ENCODE assay signal across 18 cellular contexts in the genomic region with DNA sequence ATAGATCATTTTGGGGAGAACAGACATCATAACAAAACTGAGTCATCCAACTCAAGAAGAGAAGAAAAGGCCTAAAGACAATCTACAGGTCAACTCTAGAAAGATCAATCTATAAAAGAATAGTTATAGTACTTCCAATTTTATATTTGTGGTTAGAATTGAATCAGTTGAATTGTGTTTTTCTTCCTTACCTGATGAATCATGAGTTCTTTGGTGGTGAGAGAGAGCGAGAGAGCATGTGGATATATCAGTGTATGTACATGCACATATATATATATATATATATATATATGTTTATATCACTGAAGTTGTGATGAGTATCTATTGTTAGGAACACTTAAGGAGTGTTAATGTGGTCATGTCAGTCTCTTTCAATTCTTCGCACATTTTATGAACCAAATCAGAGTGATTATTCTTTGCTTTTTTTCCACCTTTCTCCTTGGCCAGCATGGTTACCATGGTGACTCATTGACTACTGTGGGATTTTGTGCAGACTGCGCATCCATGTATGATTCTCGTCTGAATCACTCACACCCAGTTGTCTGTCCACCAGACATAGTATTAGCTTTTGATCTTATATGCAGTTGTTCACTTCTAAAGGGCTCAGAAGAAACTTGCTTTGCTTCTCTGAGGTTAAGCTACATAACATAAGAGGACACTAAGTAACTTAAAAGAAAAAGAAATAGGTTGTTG.
A peak's percentile ranks its signal among the peaks of the same experiment; 100 is the strongest.
DNase-seq lines count a peak whose midpoint lies in the region; ATAC-seq, FAIRE-seq and TF ChIP-seq lines count a peak whose summit lies in the region.
"Had no signal": no experiment of that assay in that cellular context is flagged by ENCODE, and none has a peak within 500 bp of the region (broad histone marks: within the 10 kb centered on the region; RNA-seq: fewer than 3 reads in every experiment).

No MANE protein-coding gene starts in this region.

- H2BK12ac ChIP-seq in mesenchymal stem cell (ENCODE audit: low read length in 2 of 2), result no peak overlapping the region

- no peak overlapping the region for H3K27ac ChIP-seq in K562 (ENCODE audit: extremely low read depth, low read depth, low read length)
- peak overlapping the region; percentile 39 for H3K27ac ChIP-seq in keratinocyte (ENCODE audit: control insufficient read depth, insufficient read depth, low read length)
- no peak overlapping the region for H3K27ac ChIP-seq in mesenchymal stem cell (ENCODE audit: low read length, poor library complexity, severe bottlenecking)

- H2BK5ac ChIP-seq in mesenchymal stem cell (ENCODE audit: low read depth, low read length, poor library complexity, severe bottlenecking), result no peak overlapping the region

- DNase-seq in AG10803 (ENCODE audit: low read depth) (peak; percentile 26), M059J (ENCODE audit: low read depth) (peak; percentile 54), K562 (ENCODE audit: extremely low read depth in 1 of 4, low spot score in 3 of 4) (no peak), keratinocyte (ENCODE audit: low read depth, low spot score) (no peak), mesenchymal stem cell (no peak), T-helper 1 cell (no peak), NCI-H1694 treated with DMSO at 0.1 percent for 48 hours (lab: John Stamatoyannopoulos, UW) (no peak)
- DNase-seq: activated CD4-positive, alpha-beta memory T cell treated with anti-CD3 and anti-CD28 coated beads, Interleukin-2, amount 10 ng/mL, durations not matched to agents 7 days and 5 days; activated naive CD8-positive, alpha-beta T cell treated with anti-CD3 and anti-CD28 coated beads, Interleukin-2, amount 50 U/mL, for 24 hours; GDM1; islet precursor cell; NCI-H2081 treated with DMSO at 0.1 percent for 48 hours; NCI-H524 treated with DMSO at 0.1 percent for 48 hours; OCI-M1; stimulated activated naive CD8-positive, alpha-beta T cell treated with anti-CD3 and anti-CD28 coated beads, Interleukin-15, Interleukin-2, amounts not matched to agents 100 U/mL and 50 U/mL, for 24 hours had no signal

- H3K36me3 ChIP-seq in K562 (ENCODE audit: control insufficient read depth, insufficient read depth, low read length) (peaks cover 20% of the 10 kb centered on the region; the same call in 2 of the 3 replicates), keratinocyte (ENCODE audit: control insufficient read depth in 2 of 2, extremely low read depth in 1 of 2, insufficient read depth in 2 of 2, low read length in 2 of 2) (no peaks in the 10 kb centered on the region), mesenchymal stem cell (ENCODE audit: control insufficient read depth in 1 of 2, insufficient read depth in 2 of 2, low read depth in 1 of 2, low read length in 2 of 2) (peaks cover 0 to 21% of the 10 kb centered on the region in 2 experiments)

- no peak for TF ChIP-seq RAD21 in K562 (CRISPR knock-in tag; conservative IDR thresholded peaks at IDR 0.05 in 1 of 2, IDR thresholded peaks at IDR 0.05 in 1 of 2)

- H2AK5ac ChIP-seq in mesenchymal stem cell (ENCODE audit: low read length, severe bottlenecking), result no peak overlapping the region

- POLR2A ChIA-PET in K562 (lab: Yijun Ruan, JAX), result no interaction called here

- intact Hi-C loops in K562 (cut with micrococcal nuclease), result no loop called here

- H3K4ac ChIP-seq in mesenchymal stem cell (ENCODE audit: low read depth in 1 of 2, low read length in 2 of 2), result no peak overlapping the region

- H2AFZ ChIP-seq in K562 (ENCODE audit: low read depth, low read length) (no peak overlapping the region), keratinocyte (ENCODE audit: control insufficient read depth, low read length) (no peak overlapping the region), mesenchymal stem cell (ENCODE audit: low read depth, low read length) (no peak overlapping the region)

- H3K79me1 ChIP-seq in mesenchymal stem cell (replicated peaks; ENCODE audit: low read length, poor library complexity, severe bottlenecking), result no peaks in the 10 kb centered on the region

- H3K9me1 ChIP-seq in K562 (ENCODE audit: control insufficient read depth, insufficient read depth, low read length) (no peaks in the 10 kb centered on the region), keratinocyte (ENCODE audit: control insufficient read depth, extremely low read depth, insufficient read depth, low read length) (no peaks in the 10 kb centered on the region)

- dilution Hi-C loops in keratinocyte (cut with MboI; ENCODE audit: extremely low pct_ligation_motif_present, low sequenced_read_pairs), result no loop called here

- H3K18ac ChIP-seq in mesenchymal stem cell (ENCODE audit: low read depth in 1 of 2, low read length in 2 of 2), result no peak overlapping the region

- H3K9me3 ChIP-seq in K562 (replicated peaks; ENCODE audit: control insufficient read depth, insufficient read depth, low read depth, low read length), result no peaks in the 10 kb centered on the region
- H3K9me3 ChIP-seq in keratinocyte (ENCODE audit: control insufficient read depth, low read depth, low read length), result no peaks in the 10 kb centered on the region
- H3K9me3 ChIP-seq in mesenchymal stem cell (ENCODE audit: control insufficient read depth, low read length), result no peaks in the 10 kb centered on the region

- CTCF ChIA-PET in K562 (lab: Yijun Ruan, JAX; ENCODE audit: low intra/inter-chr PET ratio), result no interaction called here

- no peak for TF ChIP-seq CTCF in AG10803 (conservative IDR thresholded peaks at IDR 0.05; ENCODE audit: low read length)
- TF ChIP-seq CTCF in K562 (IDR thresholded peaks at IDR 0.05 in 2 of 3, conservative IDR thresholded peaks at IDR 0.05 in 1 of 3; ENCODE audit: insufficient read depth in 2 of 3, low read depth in 1 of 3, low read length in 3 of 3), result no peak
- TF ChIP-seq CTCF in keratinocyte (optimal IDR thresholded peaks at IDR 0.05 in 1 of 3, IDR thresholded peaks at IDR 0.05 in 1 of 3, conservative IDR thresholded peaks at IDR 0.05 in 1 of 3; ENCODE audit: extremely low read depth in 1 of 3, insufficient read depth in 2 of 3, low read length in 3 of 3), result no peak

- H3K79me2 ChIP-seq in K562 (ENCODE audit: control insufficient read depth, insufficient read depth, low read length) (no peaks in the 10 kb centered on the region), keratinocyte (ENCODE audit: control insufficient read depth, insufficient read depth, low read length) (no peaks in the 10 kb centered on the region)

- no peak for TF ChIP-seq POLR2A in K562 (conservative IDR thresholded peaks at IDR 0.05)

- FAIRE-seq in K562 (lab: Jason Lieb, UNC), result no peak
- no peak for FAIRE-seq in keratinocyte (lab: Jason Lieb, UNC)
- FAIRE-seq: urothelium cell line had no signal

- H3K27me3 ChIP-seq in K562 (ENCODE audit: control insufficient read depth in 2 of 2, insufficient read depth in 2 of 2, low read length in 2 of 2), result no peaks in the 10 kb centered on the region
- H3K27me3 ChIP-seq in keratinocyte (ENCODE audit: control insufficient read depth, extremely low read depth, insufficient read depth, low read length), result no peaks in the 10 kb centered on the region
- peaks cover 0 to 4% of the 10 kb centered on the region in 2 experiments for H3K27me3 ChIP-seq in mesenchymal stem cell (ENCODE audit: control insufficient read depth in 1 of 2, insufficient read depth in 1 of 2, low read length in 2 of 2)

- H4K8ac ChIP-seq in mesenchymal stem cell (ENCODE audit: low read length), result no peak overlapping the region

- no TSS peak for BruUV-seq in K562 (replicated peaks; lab: Mats Ljungman, UMichigan)

- no peak overlapping the region for H3K14ac ChIP-seq in mesenchymal stem cell (ENCODE audit: low read length in 2 of 2)

- ATAC-seq in K562 (no peak), GM21717 (IDR thresholded peaks at IDR 0.05; ENCODE audit: unreplicated experiment) (no peak)
- ATAC-seq: activated naive CD8-positive, alpha-beta T cell treated with anti-CD3 and anti-CD28 coated beads, Interleukin-2, amount 50 U/mL, for 24 hours; HCT116; stimulated activated naive CD8-positive, alpha-beta T cell treated with anti-CD3 and anti-CD28 coated beads, Interleukin-15, Interleukin-2, amounts not matched to agents 100 U/mL and 50 U/mL, for 24 hours had no signal

- H3K4me2 ChIP-seq in K562 (ENCODE audit: insufficient read depth, low read length) (no peak overlapping the region), keratinocyte (ENCODE audit: control insufficient read depth, extremely low read depth, insufficient read depth, low read depth, low read length) (no peak overlapping the region), mesenchymal stem cell (ENCODE audit: low read length, poor library complexity, severe bottlenecking) (no peak overlapping the region)

- no peak overlapping the region for H2BK15ac ChIP-seq in mesenchymal stem cell (ENCODE audit: low read depth, poor library complexity, severe bottlenecking)

- H3K23ac ChIP-seq in mesenchymal stem cell (ENCODE audit: low read length in 2 of 2), result no peak overlapping the region

- no peak overlapping the region for H4K91ac ChIP-seq in mesenchymal stem cell (ENCODE audit: low read length)

- H3K4me1 ChIP-seq in K562 (replicated peaks in 1 of 2; ENCODE audit: control insufficient read depth in 2 of 2, insufficient read depth in 2 of 2, low read length in 2 of 2) (peaks cover 0 to 4% of the 10 kb centered on the region in 2 experiments; a peak in 1 of 5 replicates), keratinocyte (ENCODE audit: control insufficient read depth, extremely low read depth, insufficient read depth, low read length) (peaks cover 8% of the 10 kb centered on the region), mesenchymal stem cell (ENCODE audit: control insufficient read depth, insufficient read depth, low read depth, low read length) (no peaks in the 10 kb centered on the region)

- TF ChIP-seq EP300 in K562 (IDR thresholded peaks at IDR 0.05; ENCODE audit: low read length), result no peak

- no peak overlapping the region for H3K4me3 ChIP-seq in AG10803 (ENCODE audit: low read length)
- H3K4me3 ChIP-seq in K562, result no peak overlapping the region
- no peak overlapping the region for H3K4me3 ChIP-seq in keratinocyte (ENCODE audit: control insufficient read depth in 2 of 3, extremely low read depth in 1 of 3, insufficient read depth in 2 of 3, low read depth in 1 of 3, low read length in 3 of 3)
- H3K4me3 ChIP-seq in mesenchymal stem cell (ENCODE audit: insufficient read depth in 1 of 2, low read depth in 1 of 2, low read length in 2 of 2), result no peak overlapping the region

- H4K20me1 ChIP-seq in K562 (replicated peaks; ENCODE audit: control insufficient read depth, insufficient read depth, low read length) (no peaks in the 10 kb centered on the region), keratinocyte (ENCODE audit: control insufficient read depth, extremely low read depth, insufficient read depth, low read length) (no peaks in the 10 kb centered on the region)

- 78% methylated on average over 3 of the region's 4 CpGs for WGBS in K562 (ENCODE audit: insufficient coverage, low coverage, missing lambda C conversion rate)
- WGBS in mesenchymal stem cell, result 75% methylated on average over 2 of the region's 4 CpGs

- in situ Hi-C loops in K562 (cut with MboI), result no loop called here

- no peak overlapping the region for H2BK120ac ChIP-seq in mesenchymal stem cell (ENCODE audit: low read depth, low read length)

- H3K9ac ChIP-seq in K562 (ENCODE audit: insufficient read depth in 1 of 2, low read depth in 2 of 2, low read length in 2 of 2) (no peak overlapping the region), keratinocyte (ENCODE audit: control insufficient read depth, extremely low read depth, insufficient read depth, low read length) (no peak overlapping the region), mesenchymal stem cell (ENCODE audit: low read length) (no peak overlapping the region)

TF ChIP-seq in K562, 482 proteins besides CTCF, POLR2A, EP300 and RAD21 (continues in another document):
- peak; percentile 52 for TF ChIP-seq RFX1 (IDR thresholded peaks at IDR 0.05)

Comparison
In these comparisons a context has a peak if more than half of its experiments do, and no peak if none do; other contexts are left out.
1. DNase-seq: peak in AG10803 (single experiment) and M059J (single experiment); none in K562 (0 of 4), keratinocyte (single experiment), mesenchymal stem cell (single experiment), T-helper 1 cell (0 of 5) and NCI-H1694 treated with DMSO at 0.1 percent for 48 hours (single experiment).